In the genomic region with DNA sequence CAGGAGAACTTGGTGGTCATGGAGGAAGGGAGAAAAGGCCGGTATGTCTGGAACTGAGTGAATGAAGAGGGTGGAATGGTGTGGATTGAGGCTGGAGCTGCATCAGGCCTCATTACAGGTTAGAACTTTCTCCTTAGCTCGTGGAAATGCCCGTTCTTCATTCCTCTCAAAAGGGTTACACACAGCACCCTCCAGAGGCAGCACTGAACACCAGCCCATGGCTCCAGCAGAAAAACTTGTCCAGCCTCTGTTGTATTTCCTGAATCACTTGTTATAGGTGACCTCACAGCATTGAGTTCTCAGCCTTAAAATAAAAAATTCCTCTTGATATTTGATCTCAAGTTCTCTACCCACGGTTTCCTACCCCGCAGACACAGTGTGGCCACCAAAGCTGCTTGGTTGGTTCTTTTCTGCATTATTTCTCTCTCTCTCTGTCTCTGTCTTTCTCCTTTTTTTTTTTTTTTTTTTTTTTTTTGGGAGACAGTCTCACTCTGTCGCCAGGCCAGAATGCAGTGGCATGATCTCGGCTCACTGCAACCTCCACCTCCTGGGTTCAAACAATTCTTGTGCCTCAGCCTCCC, we compare ENCODE assay signal across 8 cellular contexts.
A peak's percentile ranks its signal among the peaks of the same experiment; 100 is the strongest.
DNase-seq lines count a peak whose midpoint lies in the region; ATAC-seq lines count a peak whose summit lies in the region.

No MANE protein-coding gene starts in this region.

- peak overlapping the region; percentile 4 for H3K27ac Mint-ChIP-seq in activated CD4-positive, alpha-beta T cell treated with anti-CD3 and anti-CD28 coated beads, Interleukin-2, amount 10 ng/mL, durations not matched to agents 7 days and 5 days
- H3K27ac Mint-ChIP-seq in naive thymus-derived CD8-positive, alpha-beta T cell: peak overlapping the region in 1 of 10 donors; percentile 15

- DNase-seq in activated CD4-positive, alpha-beta T cell treated with anti-CD3 and anti-CD28 coated beads, Interleukin-2, amount 10 ng/mL, durations not matched to agents 7 days and 5 days: no peak
- DNase-seq in activated CD4-positive, alpha-beta T cell treated with anti-CD3 and anti-CD28 coated beads for 1 hour: no peak
- DNase-seq in NCI-H1436 treated with DMSO at 0.1 percent for 48 hours (lab: John Stamatoyannopoulos, UW): peak; percentile 3
- peak; percentile 61 for DNase-seq in UCSD-AML1 (lab: John Stamatoyannopoulos, UW; ENCODE audit: unreplicated experiment)
- DNase-seq in glomerular visceral epithelial cell (ENCODE audit: extremely low spot score): peak; percentile 78
- peak; percentile 86 for DNase-seq in pons (ENCODE audit: low spot score)
- DNase-seq in naive thymus-derived CD8-positive, alpha-beta T cell: no peak
- no peak for DNase-seq in mesenteric fat pad (ENCODE audit: low spot score)

- peaks cover 5% of the 10 kb centered on the region for H3K4me1 Mint-ChIP-seq in activated CD4-positive, alpha-beta T cell treated with anti-CD3 and anti-CD28 coated beads, Interleukin-2, amount 10 ng/mL, durations not matched to agents 7 days and 5 days
- peaks cover 8 to 21% (median 10%) of the 10 kb centered on the region in 4 donors for H3K4me1 Mint-ChIP-seq in naive thymus-derived CD8-positive, alpha-beta T cell

- POLR2A ChIA-PET in activated CD4-positive, alpha-beta T cell treated with anti-CD3 and anti-CD28 coated beads, Interleukin-2, amount 10 ng/mL, durations not matched to agents 7 days and 5 days (lab: Charles Lee): no interaction called here
- POLR2A ChIA-PET in naive thymus-derived CD8-positive, alpha-beta T cell (lab: Charles Lee): no interaction called here

- CTCF ChIA-PET in activated CD4-positive, alpha-beta T cell treated with anti-CD3 and anti-CD28 coated beads, Interleukin-2, amount 10 ng/mL, durations not matched to agents 7 days and 5 days (lab: Charles Lee): interaction anchor here (0.7 to 1.4 kb wide), 3 partner anchors 17 to 129 kb away, joined by 3 read pairs; no protein-coding TSS in a partner anchor

- H3K36me3 Mint-ChIP-seq in activated CD4-positive, alpha-beta T cell treated with anti-CD3 and anti-CD28 coated beads, Interleukin-2, amount 10 ng/mL, durations not matched to agents 7 days and 5 days (ENCODE audit: low read depth): no peaks in the 10 kb centered on the region
- H3K36me3 Mint-ChIP-seq in naive thymus-derived CD8-positive, alpha-beta T cell: no peaks in the 10 kb centered on the region

- peaks cover 5% of the 10 kb centered on the region for H3K27me3 Mint-ChIP-seq in activated CD4-positive, alpha-beta T cell treated with anti-CD3 and anti-CD28 coated beads, Interleukin-2, amount 10 ng/mL, durations not matched to agents 7 days and 5 days
- peaks cover 0 to 5% (median 2%) of the 10 kb centered on the region in 5 donors for H3K27me3 Mint-ChIP-seq in naive thymus-derived CD8-positive, alpha-beta T cell

- ATAC-seq in naive thymus-derived CD8-positive, alpha-beta T cell: no peak

- H3K4me3 Mint-ChIP-seq in activated CD4-positive, alpha-beta T cell treated with anti-CD3 and anti-CD28 coated beads, Interleukin-2, amount 10 ng/mL, durations not matched to agents 7 days and 5 days: no peak overlapping the region
- H3K4me3 Mint-ChIP-seq in naive thymus-derived CD8-positive, alpha-beta T cell: no peak overlapping the region

- H3K9me3 Mint-ChIP-seq in activated CD4-positive, alpha-beta T cell treated with anti-CD3 and anti-CD28 coated beads, Interleukin-2, amount 10 ng/mL, durations not matched to agents 7 days and 5 days: no peaks in the 10 kb centered on the region
- H3K9me3 Mint-ChIP-seq in naive thymus-derived CD8-positive, alpha-beta T cell: no peaks in the 10 kb centered on the region

Comparison
In these comparisons a context has a peak if more than half of its experiments do, and no peak if none do; other contexts are left out.
1. DNase-seq: peak in NCI-H1436 treated with DMSO at 0.1 percent for 48 hours (single experiment), UCSD-AML1 (single experiment), glomerular visceral epithelial cell (single experiment) and pons (single experiment); none in activated CD4-positive, alpha-beta T cell treated with anti-CD3 and anti-CD28 coated beads, Interleukin-2, amount 10 ng/mL, durations not matched to agents 7 days and 5 days (single experiment), activated CD4-positive, alpha-beta T cell treated with anti-CD3 and anti-CD28 coated beads for 1 hour (single experiment), naive thymus-derived CD8-positive, alpha-beta T cell (0 of 10) and mesenteric fat pad (single experiment).